1 cellular context compared by ENCODE assay signal in the genomic region with DNA sequence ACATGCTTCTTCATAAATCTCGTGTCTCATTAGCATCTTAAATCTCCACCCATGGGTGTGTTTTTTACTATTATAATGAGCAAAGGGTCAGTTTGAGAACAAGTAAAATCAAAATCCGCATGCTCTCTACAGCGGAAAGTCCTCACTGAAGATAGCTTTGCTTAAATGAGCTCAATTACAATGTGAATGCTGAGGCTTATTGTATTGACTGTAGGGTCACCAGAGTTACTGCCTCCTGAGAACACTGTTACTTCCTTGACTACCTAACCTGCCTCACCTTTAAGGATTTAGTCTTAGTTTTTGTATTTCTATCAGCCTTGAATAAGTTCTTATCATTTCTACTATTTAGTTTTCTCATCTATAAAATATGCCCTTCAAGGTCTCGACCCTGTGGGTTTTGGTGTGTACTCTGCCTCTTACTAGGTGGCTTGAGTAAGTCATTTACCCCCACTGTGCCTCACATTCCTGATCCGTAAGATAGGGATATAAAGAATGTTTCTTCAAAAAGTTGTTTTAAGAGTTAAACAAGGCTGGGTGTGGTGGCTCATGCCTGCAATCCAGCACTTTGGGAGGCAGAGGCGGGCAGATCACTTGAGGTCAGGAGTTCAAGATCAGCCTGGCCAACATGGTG.
TF ChIP-seq lines count a peak whose summit lies in the region.

No MANE protein-coding gene starts in this region.

TF ChIP-seq in WTC11, 78 proteins besides CTCF, POLR2A, EP300 and RAD21 (continued from another document):
- TF ChIP-seq, protein P1, sequence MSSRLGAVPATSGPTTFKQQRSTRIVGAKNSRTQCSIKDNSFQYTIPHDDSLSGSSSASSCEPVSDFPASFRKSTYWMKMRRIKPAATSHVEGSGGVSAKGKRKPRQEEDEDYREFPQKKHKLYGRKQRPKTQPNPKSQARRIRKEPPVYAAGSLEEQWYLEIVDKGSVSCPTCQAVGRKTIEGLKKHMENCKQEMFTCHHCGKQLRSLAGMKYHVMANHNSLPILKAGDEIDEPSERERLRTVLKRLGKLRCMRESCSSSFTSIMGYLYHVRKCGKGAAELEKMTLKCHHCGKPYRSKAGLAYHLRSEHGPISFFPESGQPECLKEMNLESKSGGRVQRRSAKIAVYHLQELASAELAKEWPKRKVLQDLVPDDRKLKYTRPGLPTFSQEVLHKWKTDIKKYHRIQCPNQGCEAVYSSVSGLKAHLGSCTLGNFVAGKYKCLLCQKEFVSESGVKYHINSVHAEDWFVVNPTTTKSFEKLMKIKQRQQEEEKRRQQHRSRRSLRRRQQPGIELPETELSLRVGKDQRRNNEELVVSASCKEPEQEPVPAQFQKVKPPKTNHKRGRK (CRISPR knock-in tag; IDR thresholded peaks at IDR 0.05; ENCODE audit: borderline replicate concordance): no peak
- TF ChIP-seq NFYB (CRISPR knock-in tag; conservative IDR thresholded peaks at IDR 0.05; ENCODE audit: low read depth) (no peak), GABPB1 (CRISPR knock-in tag; IDR thresholded peaks at IDR 0.05) (no peak), MXD4 (CRISPR knock-in tag; IDR thresholded peaks at IDR 0.05; ENCODE audit: borderline replicate concordance) (no peak), RORB (CRISPR knock-in tag; IDR thresholded peaks at IDR 0.05) (no peak)
- TF ChIP-seq, protein P2, sequence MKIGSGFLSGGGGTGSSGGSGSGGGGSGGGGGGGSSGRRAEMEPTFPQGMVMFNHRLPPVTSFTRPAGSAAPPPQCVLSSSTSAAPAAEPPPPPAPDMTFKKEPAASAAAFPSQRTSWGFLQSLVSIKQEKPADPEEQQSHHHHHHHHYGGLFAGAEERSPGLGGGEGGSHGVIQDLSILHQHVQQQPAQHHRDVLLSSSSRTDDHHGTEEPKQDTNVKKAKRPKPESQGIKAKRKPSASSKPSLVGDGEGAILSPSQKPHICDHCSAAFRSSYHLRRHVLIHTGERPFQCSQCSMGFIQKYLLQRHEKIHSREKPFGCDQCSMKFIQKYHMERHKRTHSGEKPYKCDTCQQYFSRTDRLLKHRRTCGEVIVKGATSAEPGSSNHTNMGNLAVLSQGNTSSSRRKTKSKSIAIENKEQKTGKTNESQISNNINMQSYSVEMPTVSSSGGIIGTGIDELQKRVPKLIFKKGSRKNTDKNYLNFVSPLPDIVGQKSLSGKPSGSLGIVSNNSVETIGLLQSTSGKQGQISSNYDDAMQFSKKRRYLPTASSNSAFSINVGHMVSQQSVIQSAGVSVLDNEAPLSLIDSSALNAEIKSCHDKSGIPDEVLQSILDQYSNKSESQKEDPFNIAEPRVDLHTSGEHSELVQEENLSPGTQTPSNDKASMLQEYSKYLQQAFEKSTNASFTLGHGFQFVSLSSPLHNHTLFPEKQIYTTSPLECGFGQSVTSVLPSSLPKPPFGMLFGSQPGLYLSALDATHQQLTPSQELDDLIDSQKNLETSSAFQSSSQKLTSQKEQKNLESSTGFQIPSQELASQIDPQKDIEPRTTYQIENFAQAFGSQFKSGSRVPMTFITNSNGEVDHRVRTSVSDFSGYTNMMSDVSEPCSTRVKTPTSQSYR (CRISPR knock-in tag; IDR thresholded peaks at IDR 0.05): no peak
- TF ChIP-seq, protein P3, sequence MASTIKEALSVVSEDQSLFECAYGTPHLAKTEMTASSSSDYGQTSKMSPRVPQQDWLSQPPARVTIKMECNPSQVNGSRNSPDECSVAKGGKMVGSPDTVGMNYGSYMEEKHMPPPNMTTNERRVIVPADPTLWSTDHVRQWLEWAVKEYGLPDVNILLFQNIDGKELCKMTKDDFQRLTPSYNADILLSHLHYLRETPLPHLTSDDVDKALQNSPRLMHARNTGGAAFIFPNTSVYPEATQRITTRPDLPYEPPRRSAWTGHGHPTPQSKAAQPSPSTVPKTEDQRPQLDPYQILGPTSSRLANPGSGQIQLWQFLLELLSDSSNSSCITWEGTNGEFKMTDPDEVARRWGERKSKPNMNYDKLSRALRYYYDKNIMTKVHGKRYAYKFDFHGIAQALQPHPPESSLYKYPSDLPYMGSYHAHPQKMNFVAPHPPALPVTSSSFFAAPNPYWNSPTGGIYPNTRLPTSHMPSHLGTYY (CRISPR knock-in tag; IDR thresholded peaks at IDR 0.05): no peak
- TF ChIP-seq, protein P4, sequence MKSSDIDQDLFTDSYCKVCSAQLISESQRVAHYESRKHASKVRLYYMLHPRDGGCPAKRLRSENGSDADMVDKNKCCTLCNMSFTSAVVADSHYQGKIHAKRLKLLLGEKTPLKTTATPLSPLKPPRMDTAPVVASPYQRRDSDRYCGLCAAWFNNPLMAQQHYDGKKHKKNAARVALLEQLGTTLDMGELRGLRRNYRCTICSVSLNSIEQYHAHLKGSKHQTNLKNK (CRISPR knock-in tag; IDR thresholded peaks at IDR 0.05): no peak
